In the genomic region with DNA sequence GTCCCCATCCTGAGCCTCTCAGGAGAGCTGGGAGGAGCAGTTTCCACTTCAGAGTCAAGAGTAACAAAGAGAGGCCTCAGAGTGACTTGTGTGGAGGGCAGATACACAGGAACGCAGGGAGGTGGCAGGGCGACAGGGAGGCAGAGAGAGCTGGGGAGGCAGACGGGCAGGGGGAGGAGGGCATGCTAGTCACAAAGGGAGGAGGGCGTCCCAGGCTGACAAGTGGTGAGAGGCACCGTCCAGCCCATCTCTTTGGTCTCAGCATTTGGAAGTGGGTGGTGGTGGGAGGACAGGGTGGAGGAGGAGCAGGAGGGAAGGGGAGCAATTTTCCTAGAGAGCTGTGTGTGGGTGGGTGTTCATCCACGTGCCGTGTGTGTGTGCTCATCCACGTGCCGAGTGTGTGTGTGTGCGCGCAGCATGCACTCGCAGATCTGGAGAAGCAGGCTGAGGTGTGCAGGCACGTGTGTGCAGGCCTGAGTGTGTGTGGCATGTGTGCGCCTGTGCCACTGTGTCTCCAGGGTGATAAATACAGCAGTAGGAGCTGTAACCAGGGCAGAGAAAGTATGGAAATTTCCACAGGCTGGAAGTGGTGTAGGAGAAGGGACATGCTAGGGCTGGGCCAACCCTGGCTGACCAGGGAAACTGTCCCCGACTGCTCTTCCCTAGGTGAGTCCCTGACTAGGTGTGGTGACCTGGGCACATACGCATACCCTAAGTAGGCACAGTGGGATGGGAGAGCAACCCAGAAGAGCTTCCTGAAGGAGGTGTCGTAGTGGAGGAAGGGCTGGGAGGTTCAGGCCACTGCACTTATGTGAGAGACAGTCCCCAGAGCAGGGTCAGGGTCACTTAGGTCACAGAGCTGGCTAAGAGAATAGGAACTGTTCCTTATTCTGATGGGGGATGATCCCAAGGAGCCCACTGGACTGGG, we compare ENCODE assay signal across 15 cellular contexts. TPM values are rescaled to one million over a fixed set of nuclear protein-coding genes. Genes with fewer than 3 reads are reported as not detected.
A peak's percentile ranks its signal among the peaks of the same experiment; 100 is the strongest.
DNase-seq lines count a peak whose midpoint lies in the region; ATAC-seq, FAIRE-seq and TF ChIP-seq lines count a peak whose summit lies in the region.
"Had no signal": no experiment of that assay in that cellular context is flagged by ENCODE, and none has a peak within 500 bp of the region (broad histone marks: within the 10 kb centered on the region; RNA-seq: fewer than 3 reads in every experiment).

No MANE protein-coding gene starts in this region.

- no peak for FAIRE-seq in K562 (lab: Jason Lieb, UNC)
- FAIRE-seq: GM18507 had no signal

- POLR2A ChIA-PET in K562 (lab: Yijun Ruan, JAX): interaction anchor here (0.5 to 1.4 kb wide), 8 partner anchors 9 to 397 kb away, joined by 3 to 7 read pairs (median 4); no protein-coding TSS in a partner anchor

- H2AFZ ChIP-seq in K562 (ENCODE audit: low read depth, low read length): no peak overlapping the region

- H3K27ac ChIP-seq in K562 (ENCODE audit: extremely low read depth, low read depth, low read length): no peak overlapping the region
- peak overlapping the region; percentile 8 for H3K27ac ChIP-seq in lower lobe of right lung
- H3K27ac ChIP-seq: foreskin keratinocyte, vagina had no signal

- TF ChIP-seq POLR2A in K562 (conservative IDR thresholded peaks at IDR 0.05): no peak; the same call in 1 of the 2 replicates

- H3K36me3 ChIP-seq in K562 (ENCODE audit: control insufficient read depth, insufficient read depth, low read length): peaks cover 24% of the 10 kb centered on the region; the same call in 2 of the 3 replicates
- H3K36me3 ChIP-seq in lower lobe of right lung: peaks cover 39% of the 10 kb centered on the region

- peaks cover 5% of the 10 kb centered on the region for H3K9me1 ChIP-seq in K562 (ENCODE audit: control insufficient read depth, insufficient read depth, low read length)

- in situ Hi-C loops in K562 (cut with MboI): loop anchor here (5.0 kb wide), 1 partner anchor 94 kb away; no protein-coding TSS in a partner anchor

- TF ChIP-seq CTCF in K562 (IDR thresholded peaks at IDR 0.05 in 2 of 3, conservative IDR thresholded peaks at IDR 0.05 in 1 of 3; ENCODE audit: insufficient read depth in 2 of 3, low read depth in 1 of 3, low read length in 3 of 3) (no peak), lower lobe of right lung (IDR thresholded peaks at IDR 0.05) (no peak)

- H4K20me1 ChIP-seq in K562 (replicated peaks; ENCODE audit: control insufficient read depth, insufficient read depth, low read length): peaks cover 36% of the 10 kb centered on the region

- H3K27me3 ChIP-seq in K562 (ENCODE audit: control insufficient read depth in 2 of 2, insufficient read depth in 2 of 2, low read length in 2 of 2): peaks cover 4 to 31% of the 10 kb centered on the region in 2 experiments; a peak in 4 of 5 replicates
- peaks cover 17% of the 10 kb centered on the region for H3K27me3 ChIP-seq in lower lobe of right lung (ENCODE audit: low read depth)
- H3K27me3 ChIP-seq: vagina had no signal

- no TSS peak for BruUV-seq in K562 (replicated peaks; lab: Mats Ljungman, UMichigan)

- H3K9me3 ChIP-seq in K562 (replicated peaks; ENCODE audit: control insufficient read depth, insufficient read depth, low read depth, low read length) (no peaks in the 10 kb centered on the region), lower lobe of right lung (no peaks in the 10 kb centered on the region)
- H3K9me3 ChIP-seq: vagina had no signal

- H3K79me2 ChIP-seq in K562 (ENCODE audit: control insufficient read depth, insufficient read depth, low read length): no peaks in the 10 kb centered on the region

- TF ChIP-seq RAD21 in K562 (CRISPR knock-in tag; conservative IDR thresholded peaks at IDR 0.05 in 1 of 2, IDR thresholded peaks at IDR 0.05 in 1 of 2): no peak

- DNase-seq in Right ventricle myocardium superior (no peak), left cardiac atrium (no peak), K562 (ENCODE audit: extremely low read depth in 1 of 4, low spot score in 3 of 4) (no peak), lower lobe of right lung (no peak), cerebellar nuclear complex (lab: John Stamatoyannopoulos, UW) (no peak), NCI-H446 treated with DMSO at 0.1 percent for 48 hours (lab: John Stamatoyannopoulos, UW) (no peak)
- DNase-seq: activated CD8-positive, alpha-beta T cell treated with anti-CD3 and anti-CD28 coated beads, Interleukin-2, amount 10 ng/mL, durations not matched to agents 7 days and 5 days; activated naive CD8-positive, alpha-beta T cell treated with anti-CD3 and anti-CD28 coated beads, Interleukin-2, amount 10 ng/mL, durations not matched to agents 7 days and 5 days; NCI-H226; T1000 had no signal

- H3K4me2 ChIP-seq in K562 (ENCODE audit: insufficient read depth, low read length): no peak overlapping the region

- CTCF ChIA-PET in K562 (lab: Yijun Ruan, JAX; ENCODE audit: low intra/inter-chr PET ratio): no interaction called here

- ATAC-seq in Right ventricle myocardium superior (ENCODE audit: poor library complexity): peak; percentile 6
- ATAC-seq in left cardiac atrium: no peak
- ATAC-seq in K562: no peak
- peak; percentile 41 to 52 for ATAC-seq in lower lobe of right lung
- no peak for ATAC-seq in GM19397 (IDR thresholded peaks at IDR 0.05; ENCODE audit: unreplicated experiment)
- no peak for ATAC-seq in HG03521 (IDR thresholded peaks at IDR 0.05; ENCODE audit: unreplicated experiment)
- ATAC-seq: activated CD8-positive, alpha-beta T cell treated with anti-CD3 and anti-CD28 coated beads, Interleukin-2, amount 10 ng/mL, durations not matched to agents 7 days and 5 days; foreskin keratinocyte had no signal

- H3K4me3 ChIP-seq in K562 (no peak overlapping the region), lower lobe of right lung (no peak overlapping the region)
- H3K4me3 ChIP-seq: vagina had no signal

- peaks cover 3 to 39% of the 10 kb centered on the region in 2 experiments; a peak in 4 of 5 replicates for H3K4me1 ChIP-seq in K562 (replicated peaks in 1 of 2; ENCODE audit: control insufficient read depth in 2 of 2, insufficient read depth in 2 of 2, low read length in 2 of 2)
- H3K4me1 ChIP-seq in lower lobe of right lung: peaks cover 25% of the 10 kb centered on the region
- H3K4me1 ChIP-seq: foreskin keratinocyte had no signal

- intact Hi-C loops in Right ventricle myocardium superior (cut with DNase I): loop anchor here (10.0 kb wide), 1 partner anchor 207 kb away; no protein-coding TSS in a partner anchor
- intact Hi-C loops in left cardiac atrium (cut with DNase I): loop anchor here (5.0 to 10.0 kb wide), 2 partner anchors 94 to 207 kb away; no protein-coding TSS in a partner anchor
- intact Hi-C loops in K562 (cut with micrococcal nuclease): loop anchor here (5.0 kb wide), 1 partner anchor 209 kb away; no protein-coding TSS in a partner anchor
- intact Hi-C loops in lower lobe of right lung (cut with DNase I): no loop called here

- peak overlapping the region in 1 of 2 experiments; percentile 50; a peak in 1 of 4 replicates for H3K9ac ChIP-seq in K562 (ENCODE audit: insufficient read depth in 1 of 2, low read depth in 2 of 2, low read length in 2 of 2)

- WGBS in K562 (ENCODE audit: insufficient coverage, low coverage, missing lambda C conversion rate): 33% methylated on average over 17 of the region's 17 CpGs

- no peak for TF ChIP-seq EP300 in K562 (IDR thresholded peaks at IDR 0.05; ENCODE audit: low read length)

TF ChIP-seq in K562, 482 proteins besides CTCF, POLR2A, EP300 and RAD21 (continues in another document):
- TF ChIP-seq POLR2B (IDR thresholded peaks at IDR 0.05; ENCODE audit: low read depth, partially characterized antibody) (peak; percentile 24), POLR2G (IDR thresholded peaks at IDR 0.05; ENCODE audit: low read depth, low read length) (peak; percentile 46), E2F3 (CRISPR knock-in tag; IDR thresholded peaks at IDR 0.05) (no peak), POLR2AphosphoS2 (IDR thresholded peaks at IDR 0.05; ENCODE audit: low read length) (peak; percentile 76; the same call in 1 of the 2 replicates), ZNF263 (CRISPR knock-in tag; IDR thresholded peaks at IDR 0.05; ENCODE audit: borderline replicate concordance) (peak; percentile 50; the same call in 1 of the 2 replicates), BHLHE40 (IDR thresholded peaks at IDR 0.05; ENCODE audit: low read length) (peak; percentile 63)
- TF ChIP-seq, protein P1, sequence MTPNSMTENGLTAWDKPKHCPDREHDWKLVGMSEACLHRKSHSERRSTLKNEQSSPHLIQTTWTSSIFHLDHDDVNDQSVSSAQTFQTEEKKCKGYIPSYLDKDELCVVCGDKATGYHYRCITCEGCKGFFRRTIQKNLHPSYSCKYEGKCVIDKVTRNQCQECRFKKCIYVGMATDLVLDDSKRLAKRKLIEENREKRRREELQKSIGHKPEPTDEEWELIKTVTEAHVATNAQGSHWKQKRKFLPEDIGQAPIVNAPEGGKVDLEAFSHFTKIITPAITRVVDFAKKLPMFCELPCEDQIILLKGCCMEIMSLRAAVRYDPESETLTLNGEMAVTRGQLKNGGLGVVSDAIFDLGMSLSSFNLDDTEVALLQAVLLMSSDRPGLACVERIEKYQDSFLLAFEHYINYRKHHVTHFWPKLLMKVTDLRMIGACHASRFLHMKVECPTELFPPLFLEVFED (CRISPR knock-in tag; conservative IDR thresholded peaks at IDR 0.05): 0 out of 2 replicates have a peak, but pooled peaks have one; percentile 30

RNA-seq across cellular contexts. Expression of a gene that starts 7.3 kb away (rescaled TPM):
- total RNA-seq in Right ventricle myocardium superior: 38.5 TPM
- total RNA-seq in left cardiac atrium: 10 to 100 TPM; 40.9 to 41.6 TPM
- 33.8 and 109 TPM in 2 replicates for total RNA-seq in K562 (2011; cell fraction: chromatin; rRNA removed; ENCODE audit: low replicate concordance)
- 31.6 and 45.0 TPM in 2 replicates for total RNA-seq in K562 (2011; cell fraction: nucleolus; rRNA removed)
- total RNA-seq in K562 (2011; cell fraction: nucleoplasm; rRNA removed): 31.0 and 37.9 TPM in 2 replicates
- total RNA-seq in K562 (2014; rRNA removed): 0.45 and 1.6 TPM in 2 replicates
- total RNA-seq in K562 (2014; rRNA removed; fragmentation: Illumina TruSeq; extraction: Trizol): 0.47 and 1.4 TPM in 2 replicates
- 0.07 and 0.11 TPM in 2 replicates for total RNA-seq in K562 (2015; rRNA removed; fragmentation: Illumina TruSeq; extraction: Trizol)
- 1.1 and 3.4 TPM in 2 replicates for total RNA-seq in K562 (2021)
- 4.3 and 15.2 TPM in 2 replicates for polyA plus RNA-seq in K562 (2011; rRNA removed)
- polyA plus RNA-seq in K562 (2011; cell fraction: cytosol; rRNA removed): 3.3 and 12.5 TPM in 2 replicates
- polyA plus RNA-seq in K562 (2011; cell fraction: nucleus; rRNA removed): 25.6 and 137 TPM in 2 replicates
- polyA plus RNA-seq in K562 (2012): 1.4 and 2.1 TPM in 2 replicates
- 1.3 and 2.2 TPM in 2 replicates for polyA plus RNA-seq in K562 (2014; fragmentation: Illumina TruSeq; extraction: Trizol)
- under 1 TPM in 1 of 2 experiments, not detected in 1; 0.21 TPM for polyA plus RNA-seq in K562 (2014; fragmentation: Nextera tagmentation; extraction: Ambion mirVana)
- 1.0 and 1.6 TPM in 2 replicates for polyA plus RNA-seq in K562 (2014; rRNA removed)
- polyA minus RNA-seq in K562 (2011; rRNA and poly(A)+ RNA removed): 3.2 and 18.9 TPM in 2 replicates
- 1.7 and 6.5 TPM in 2 replicates for polyA minus RNA-seq in K562 (2011; cell fraction: cytosol; rRNA and poly(A)+ RNA removed)
- 15.6 and 36.5 TPM in 2 replicates for polyA minus RNA-seq in K562 (2011; cell fraction: nucleus; rRNA and poly(A)+ RNA removed)
- total RNA-seq in lower lobe of right lung: 19.5 TPM

Comparison
In these comparisons a context has a peak if more than half of its experiments do, and no peak if none do; other contexts are left out.
1. ATAC-seq: peak in Right ventricle myocardium superior (single experiment) and lower lobe of right lung (2 of 2); none in left cardiac atrium (0 of 2), K562 (single experiment), GM19397 (single experiment) and HG03521 (single experiment).